8 cellular contexts compared by ENCODE assay signal in the genomic region with DNA sequence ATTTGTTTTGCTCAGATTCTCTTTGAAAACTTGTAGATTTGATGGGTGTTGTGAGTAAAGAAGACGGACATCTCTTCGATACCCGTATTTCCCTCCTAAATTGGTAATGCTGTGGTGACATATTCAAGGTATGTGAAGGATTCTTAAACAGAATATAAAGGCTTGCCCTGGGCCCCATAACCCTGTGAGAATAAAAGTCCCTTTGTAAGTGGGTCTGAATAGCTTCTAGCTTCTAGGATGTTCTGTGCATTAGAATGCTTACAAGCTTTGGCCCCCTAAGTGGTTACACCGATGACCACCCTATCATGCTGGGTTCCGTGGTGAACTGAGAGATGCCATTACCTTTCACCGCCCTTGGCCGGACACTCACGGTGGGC. TPM values are rescaled to one million over a fixed set of nuclear protein-coding genes. Genes with fewer than 3 reads are reported as not detected.
DNase-seq lines count a peak whose midpoint lies in the region; ATAC-seq lines count a peak whose summit lies in the region.

No MANE protein-coding gene starts in this region.

- H3K36me3 ChIP-seq in iPS-20b (ENCODE audit: insufficient read depth, low read depth, low read length) = peaks cover 17% of the 10 kb centered on the region

- no peaks in the 10 kb centered on the region for H3K9me3 Mint-ChIP-seq in activated CD8-positive, alpha-beta memory T cell treated with anti-CD3 and anti-CD28 coated beads, Interleukin-2, amount 10 ng/mL, durations not matched to agents 7 days and 5 days (ENCODE audit: low read depth)
- no peaks in the 10 kb centered on the region for H3K9me3 Mint-ChIP-seq in activated CD8-positive, alpha-beta T cell treated with anti-CD3 and anti-CD28 coated beads, Interleukin-2, amount 10 ng/mL, durations not matched to agents 7 days and 5 days (ENCODE audit: insufficient read depth)

- H3K9ac ChIP-seq in iPS-20b (ENCODE audit: low read depth, low read length) = peak overlapping the region; percentile 73; the same call in 1 of the 2 replicates

- peaks cover 22% of the 10 kb centered on the region for H3K4me1 Mint-ChIP-seq in activated CD8-positive, alpha-beta memory T cell treated with anti-CD3 and anti-CD28 coated beads, Interleukin-2, amount 10 ng/mL, durations not matched to agents 7 days and 5 days
- H3K4me1 Mint-ChIP-seq in activated CD8-positive, alpha-beta T cell treated with anti-CD3 and anti-CD28 coated beads, Interleukin-2, amount 10 ng/mL, durations not matched to agents 7 days and 5 days (ENCODE audit: low read depth) = peaks cover 23% of the 10 kb centered on the region

- peak overlapping the region; percentile 96 for H3K4me3 Mint-ChIP-seq in activated CD8-positive, alpha-beta memory T cell treated with anti-CD3 and anti-CD28 coated beads, Interleukin-2, amount 10 ng/mL, durations not matched to agents 7 days and 5 days
- H3K4me3 Mint-ChIP-seq in activated CD8-positive, alpha-beta T cell treated with anti-CD3 and anti-CD28 coated beads, Interleukin-2, amount 10 ng/mL, durations not matched to agents 7 days and 5 days = peak overlapping the region; percentile 98

- no peaks in the 10 kb centered on the region for H3K27me3 ChIP-seq in iPS-20b (ENCODE audit: insufficient read depth, low read length)

- peaks cover 10% of the 10 kb centered on the region for H3K36me3 Mint-ChIP-seq in activated CD8-positive, alpha-beta memory T cell treated with anti-CD3 and anti-CD28 coated beads, Interleukin-2, amount 10 ng/mL, durations not matched to agents 7 days and 5 days
- peaks cover 15% of the 10 kb centered on the region for H3K36me3 Mint-ChIP-seq in activated CD8-positive, alpha-beta T cell treated with anti-CD3 and anti-CD28 coated beads, Interleukin-2, amount 10 ng/mL, durations not matched to agents 7 days and 5 days (ENCODE audit: low read depth)

- POLR2A ChIA-PET in activated CD8-positive, alpha-beta T cell treated with anti-CD3 and anti-CD28 coated beads, Interleukin-2, amount 10 ng/mL, durations not matched to agents 7 days and 5 days (lab: Charles Lee) = interaction anchor here (1.2 to 1.9 kb wide), 3 partner anchors 62 to 167 kb away, joined by 4 to 12 read pairs (median 4); partner anchors contain the start of genes DCK and GRSF1

- peak overlapping the region; percentile 99 for H3K4me3 ChIP-seq in iPS-20b (ENCODE audit: low read length)

- H3K27ac ChIP-seq in iPS-20b (ENCODE audit: low read length) = peak overlapping the region; percentile 16
- H3K27ac ChIP-seq in substantia nigra (ENCODE audit: low read depth, low read length, poor library complexity, severe bottlenecking) = peak overlapping the region; percentile 78

- H3K9me3 ChIP-seq in iPS-20b (ENCODE audit: insufficient read depth, low read depth, low read length) = no peaks in the 10 kb centered on the region

- ATAC-seq in activated CD8-positive, alpha-beta memory T cell treated with anti-CD3 and anti-CD28 coated beads, Interleukin-2, amount 10 ng/mL, durations not matched to agents 7 days and 5 days = no peak
- no peak for ATAC-seq in activated CD8-positive, alpha-beta T cell treated with anti-CD3 and anti-CD28 coated beads, Interleukin-2, amount 10 ng/mL, durations not matched to agents 7 days and 5 days
- ATAC-seq in HG03354 (IDR thresholded peaks at IDR 0.05; ENCODE audit: poor library complexity, severe bottlenecking, unreplicated experiment) (no peak), left lobe of liver (no peak)

- H3K27me3 Mint-ChIP-seq in activated CD8-positive, alpha-beta memory T cell treated with anti-CD3 and anti-CD28 coated beads, Interleukin-2, amount 10 ng/mL, durations not matched to agents 7 days and 5 days = no peaks in the 10 kb centered on the region
- no peaks in the 10 kb centered on the region for H3K27me3 Mint-ChIP-seq in activated CD8-positive, alpha-beta T cell treated with anti-CD3 and anti-CD28 coated beads, Interleukin-2, amount 10 ng/mL, durations not matched to agents 7 days and 5 days (ENCODE audit: low read depth)

- CTCF ChIA-PET in activated CD8-positive, alpha-beta memory T cell treated with anti-CD3 and anti-CD28 coated beads, Interleukin-2, amount 10 ng/mL, durations not matched to agents 7 days and 5 days (lab: Charles Lee) = interaction anchor here (0.8 to 1.9 kb wide), 11 partner anchors 14 to 249 kb away, joined by 3 to 7 read pairs (median 4); no protein-coding TSS in a partner anchor
- CTCF ChIA-PET in activated CD8-positive, alpha-beta T cell treated with anti-CD3 and anti-CD28 coated beads, Interleukin-2, amount 10 ng/mL, durations not matched to agents 7 days and 5 days (lab: Charles Lee) = interaction anchor here (0.7 to 2.1 kb wide), 17 partner anchors 10 to 249 kb away, joined by 3 to 12 read pairs (median 5); partner anchors contain the start of gene UTP3

- peaks cover 5% of the 10 kb centered on the region; the same call in 1 of the 2 replicates for H3K4me1 ChIP-seq in iPS-20b (ENCODE audit: insufficient read depth, low read length)

- H3K27ac Mint-ChIP-seq in activated CD8-positive, alpha-beta memory T cell treated with anti-CD3 and anti-CD28 coated beads, Interleukin-2, amount 10 ng/mL, durations not matched to agents 7 days and 5 days = peak overlapping the region; percentile 87
- peak overlapping the region; percentile 94 for H3K27ac Mint-ChIP-seq in activated CD8-positive, alpha-beta T cell treated with anti-CD3 and anti-CD28 coated beads, Interleukin-2, amount 10 ng/mL, durations not matched to agents 7 days and 5 days

- no peak for DNase-seq in activated CD8-positive, alpha-beta memory T cell treated with anti-CD3 and anti-CD28 coated beads, Interleukin-2, amount 10 ng/mL, durations not matched to agents 7 days and 5 days
- DNase-seq in activated CD8-positive, alpha-beta memory T cell treated with anti-CD3 and anti-CD28 coated beads for 24 hours = no peak
- DNase-seq in activated CD8-positive, alpha-beta T cell treated with anti-CD3 and anti-CD28 coated beads, Interleukin-2, amount 10 ng/mL, durations not matched to agents 7 days and 5 days = no peak
- DNase-seq in substantia nigra (lab: John Stamatoyannopoulos, UW) (no peak), left lobe of liver (ENCODE audit: low spot score) (no peak), NCI-H187 (lab: John Stamatoyannopoulos, UW) (no peak)

RNA-seq across cellular contexts. Expression of gene MOB1B, which starts 0.6 kb away (rescaled TPM):
- total RNA-seq in activated CD8-positive, alpha-beta memory T cell treated with anti-CD3 and anti-CD28 coated beads, Interleukin-2, amount 10 ng/mL, durations not matched to agents 7 days and 5 days = 10 to 100 TPM; 14.8 to 20.4 TPM
- total RNA-seq in activated CD8-positive, alpha-beta T cell treated with anti-CD3 and anti-CD28 coated beads, Interleukin-2, amount 10 ng/mL, durations not matched to agents 7 days and 5 days = 10 to 100 TPM; 15.3 to 16.4 TPM
- 6.0 TPM for total RNA-seq in left lobe of liver
